19 cellular contexts compared by ENCODE assay signal in the genomic region with DNA sequence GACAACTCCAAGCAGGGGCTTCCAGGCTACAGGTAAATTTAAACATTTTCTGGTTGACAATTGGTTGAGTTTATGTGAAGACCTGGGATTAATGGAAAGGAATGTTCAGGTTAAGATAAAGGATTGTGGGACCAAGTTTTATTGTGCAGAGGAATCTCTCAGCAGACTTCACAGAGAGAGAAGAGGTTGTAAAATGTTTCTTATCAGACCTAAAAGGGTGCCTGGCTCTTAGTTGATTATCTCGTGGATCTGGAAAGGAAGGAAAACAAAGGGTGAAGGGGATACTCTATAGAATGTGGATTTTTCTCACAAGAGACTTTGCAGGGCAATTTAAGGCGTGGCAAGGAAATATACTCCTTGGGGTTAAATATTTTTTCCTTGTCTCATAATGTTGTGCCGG.
"Had no signal": no experiment of that assay in that cellular context is flagged by ENCODE, and none has a peak within 500 bp of the region (broad histone marks: within the 10 kb centered on the region; RNA-seq: fewer than 3 reads in every experiment).

No MANE protein-coding gene starts in this region.

- H3K9me3 Mint-ChIP-seq: dendritic cell treated with granulocyte-macrophage colony-stimulating factor and Interleukin-4, amounts not matched to agents 40 ng/mL and 50 ng/mL, for 4 days; neural progenitor cell had no signal

- H3K27me3 Mint-ChIP-seq: activated CD4-positive, alpha-beta memory T cell treated with anti-CD3 and anti-CD28 coated beads, Interleukin-2, amount 10 ng/mL, durations not matched to agents 7 days and 5 days; activated CD4-positive, alpha-beta T cell treated with anti-CD3 and anti-CD28 coated beads, Interleukin-2, amount 10 ng/mL, durations not matched to agents 24 days and 14 days; activated naive CD8-positive, alpha-beta T cell treated with anti-CD3 and anti-CD28 coated beads, Interleukin-2, amount 10 ng/mL, durations not matched to agents 7 days and 5 days; brain; dendritic cell treated with granulocyte-macrophage colony-stimulating factor and Interleukin-4, amounts not matched to agents 40 ng/mL and 50 ng/mL, for 4 days had no signal

- DNase-seq: activated CD4-positive, alpha-beta memory T cell treated with anti-CD3 and anti-CD28 coated beads, Interleukin-2, amount 10 ng/mL, durations not matched to agents 7 days and 5 days; activated CD4-positive, alpha-beta T cell treated with anti-CD3 and anti-CD28 coated beads, Interleukin-2, amount 10 ng/mL, durations not matched to agents 24 days and 14 days; activated naive CD8-positive, alpha-beta T cell treated with anti-CD3 and anti-CD28 coated beads, Interleukin-2, amount 10 ng/mL, durations not matched to agents 7 days and 5 days; effector CD4-positive, alpha-beta T cell; foreskin keratinocyte; immature natural killer cell; kidney glomerular epithelial cell; left ventricle myocardium inferior; mammary epithelial cell; retina; spleen; stimulated activated CD4-positive, alpha-beta T cell treated with anti-CD3 and anti-CD28 coated beads, Interleukin-4, amount 100 ng/mL, for 1 hour; stimulated activated naive CD4-positive, alpha-beta T cell; upper lobe of right lung had no signal

- H3K4me3 Mint-ChIP-seq: activated CD4-positive, alpha-beta memory T cell treated with anti-CD3 and anti-CD28 coated beads, Interleukin-2, amount 10 ng/mL, durations not matched to agents 7 days and 5 days; activated naive CD8-positive, alpha-beta T cell treated with anti-CD3 and anti-CD28 coated beads, Interleukin-2, amount 10 ng/mL, durations not matched to agents 7 days and 5 days; brain; dendritic cell treated with granulocyte-macrophage colony-stimulating factor and Interleukin-4, amounts not matched to agents 40 ng/mL and 50 ng/mL, for 4 days; immature natural killer cell; neural progenitor cell; T-helper 2 cell treated with Interferon-gamma antibody and Interleukin-4, amounts not matched to agents 5 μg/mL and 100 μg/mL, for 36 hours had no signal

- H3K4me1 Mint-ChIP-seq: brain had no signal

- ATAC-seq: activated CD4-positive, CD25-positive, alpha-beta regulatory T cell treated with anti-CD3 and anti-CD28 coated beads, Interleukin-2, amount 50 U/mL, for 24 hours; foreskin keratinocyte; upper lobe of right lung had no signal

- H3K9me3 ChIP-seq: left ventricle myocardium inferior, spleen, upper lobe of right lung had no signal

- H3K27ac Mint-ChIP-seq: activated CD4-positive, alpha-beta memory T cell treated with anti-CD3 and anti-CD28 coated beads, Interleukin-2, amount 10 ng/mL, durations not matched to agents 7 days and 5 days; activated CD4-positive, alpha-beta T cell treated with anti-CD3 and anti-CD28 coated beads, Interleukin-2, amount 10 ng/mL, durations not matched to agents 24 days and 14 days; activated naive CD8-positive, alpha-beta T cell treated with anti-CD3 and anti-CD28 coated beads, Interleukin-2, amount 10 ng/mL, durations not matched to agents 7 days and 5 days; brain; dendritic cell treated with granulocyte-macrophage colony-stimulating factor and Interleukin-4, amounts not matched to agents 40 ng/mL and 50 ng/mL, for 4 days; immature natural killer cell; neural progenitor cell; T-helper 2 cell treated with Interferon-gamma antibody and Interleukin-4, amounts not matched to agents 5 μg/mL and 100 μg/mL, for 36 hours had no signal

- H3K36me3 Mint-ChIP-seq: neural progenitor cell had no signal
